Comparison of ENCODE assay signal across 9 cellular contexts in the genomic region with DNA sequence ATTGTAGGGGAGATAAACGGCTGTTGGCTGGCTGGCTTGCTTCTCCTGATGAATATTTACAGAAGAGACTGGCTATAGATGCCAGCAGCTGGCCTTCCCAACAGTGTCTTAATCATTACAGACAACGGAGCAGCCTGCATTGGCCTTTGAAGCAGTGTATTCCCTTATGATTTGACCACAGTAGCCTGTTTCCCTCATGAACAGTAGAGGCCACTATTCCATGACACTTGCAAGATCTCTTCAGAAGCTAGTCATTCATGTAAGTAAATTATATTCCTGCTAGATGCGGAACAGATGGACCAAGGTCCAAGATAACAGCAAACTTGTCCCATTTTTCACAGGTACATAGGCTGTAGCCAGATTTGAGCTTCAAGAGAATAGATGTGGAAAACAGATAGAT. TPM values are rescaled to one million over a fixed set of nuclear protein-coding genes. Genes with fewer than 3 reads are reported as not detected.
DNase-seq lines count a peak whose midpoint lies in the region; ATAC-seq and TF ChIP-seq lines count a peak whose summit lies in the region.
"Had no signal": no experiment of that assay in that cellular context is flagged by ENCODE, and none has a peak within 500 bp of the region (broad histone marks: within the 10 kb centered on the region; RNA-seq: fewer than 3 reads in every experiment).

No MANE protein-coding gene starts in this region.

- no peak overlapping the region for H3K9ac ChIP-seq in fibroblast of lung (ENCODE audit: insufficient read depth, low read length)

- H3K4me1 ChIP-seq in OCI-LY7 (ENCODE audit: insufficient read depth, low read length, poor library complexity, severe bottlenecking) (no peaks in the 10 kb centered on the region), fibroblast of lung (ENCODE audit: control insufficient read depth, extremely low read depth, insufficient read depth, low read length) (no peaks in the 10 kb centered on the region)
- H3K4me1 ChIP-seq: suprapubic skin had no signal

- H3K9me3 Mint-ChIP-seq in stimulated activated naive B cell treated with anti-CD40 and anti-IgM and Interleukin-4, amounts not matched to agents 10 μg/mL and 1 μg/mL and 100 μg/mL, for 72 hours = no peaks in the 10 kb centered on the region

- peaks cover 12 to 20% of the 10 kb centered on the region in 2 donors for H3K27me3 Mint-ChIP-seq in stimulated activated naive B cell treated with anti-CD40 and anti-IgM and Interleukin-4, amounts not matched to agents 10 μg/mL and 1 μg/mL and 100 μg/mL, for 72 hours

- H3K79me2 ChIP-seq in OCI-LY7 (ENCODE audit: insufficient read depth, low read depth, low read length) (no peaks in the 10 kb centered on the region), fibroblast of lung (ENCODE audit: control insufficient read depth, insufficient read depth, low read length) (no peaks in the 10 kb centered on the region)

- CTCF ChIA-PET in OCI-LY7 (lab: Charles Lee; ENCODE audit: unreplicated experiment) = no interaction called here

- POLR2A ChIA-PET in OCI-LY7 (lab: Charles Lee) = interaction anchor here (0.7 to 1.1 kb wide), 2 partner anchors 618 to 773 kb away, joined by 5 to 13 read pairs; no protein-coding TSS in a partner anchor

- H3K36me3 Mint-ChIP-seq in stimulated activated naive B cell treated with anti-CD40 and anti-IgM and Interleukin-4, amounts not matched to agents 10 μg/mL and 1 μg/mL and 100 μg/mL, for 72 hours = no peaks in the 10 kb centered on the region

- H3K27me3 ChIP-seq in fibroblast of lung (ENCODE audit: control insufficient read depth, insufficient read depth, low read length) = no peaks in the 10 kb centered on the region
- H3K27me3 ChIP-seq: suprapubic skin had no signal

- H3K9me2 ChIP-seq in OCI-LY7 (ENCODE audit: insufficient read depth, low read length) = no peaks in the 10 kb centered on the region

- no peak overlapping the region for H3K4me2 ChIP-seq in OCI-LY7 (ENCODE audit: low read length)
- H3K4me2 ChIP-seq in fibroblast of lung (ENCODE audit: extremely low read depth, insufficient read depth, low read length) = no peak overlapping the region

- H3K9me3 ChIP-seq in OCI-LY7 (ENCODE audit: low read length) = no peaks in the 10 kb centered on the region
- no peaks in the 10 kb centered on the region for H3K9me3 ChIP-seq in fibroblast of lung (ENCODE audit: control insufficient read depth, insufficient read depth, low read depth, low read length)
- H3K9me3 ChIP-seq: suprapubic skin had no signal

- H3K4me3 ChIP-seq in OCI-LY7 (ENCODE audit: low read depth, low read length, poor library complexity, severe bottlenecking) (no peak overlapping the region), fibroblast of lung (replicated peaks in 1 of 4; ENCODE audit: control extremely low read depth in 1 of 4, insufficient read depth in 1 of 4, low read depth in 3 of 4, low read length in 4 of 4) (no peak overlapping the region)
- H3K4me3 ChIP-seq: suprapubic skin had no signal

- no peak for ATAC-seq in stimulated activated naive B cell treated with anti-CD40 and anti-IgM and Interleukin-4, amounts not matched to agents 10 μg/mL and 1 μg/mL and 100 μg/mL, for 72 hours (replicated peaks)

- TF ChIP-seq CTCF in OCI-LY7 (conservative IDR thresholded peaks at IDR 0.05; ENCODE audit: low read length) = peak; percentile 70
- peak; percentile 26 to 72 for TF ChIP-seq CTCF in fibroblast of lung (conservative IDR thresholded peaks at IDR 0.05 in 1 of 2, IDR thresholded peaks at IDR 0.05 in 1 of 2; ENCODE audit: low read depth in 1 of 2, low read length in 2 of 2)

- H3K4me3 Mint-ChIP-seq in stimulated activated naive B cell treated with anti-CD40 and anti-IgM and Interleukin-4, amounts not matched to agents 10 μg/mL and 1 μg/mL and 100 μg/mL, for 72 hours = no peak overlapping the region

- H2AFZ ChIP-seq in OCI-LY7 (ENCODE audit: low read length) = no peak overlapping the region
- H2AFZ ChIP-seq in fibroblast of lung (ENCODE audit: low read length) = no peak overlapping the region

- no peaks in the 10 kb centered on the region for H3K4me1 Mint-ChIP-seq in stimulated activated naive B cell treated with anti-CD40 and anti-IgM and Interleukin-4, amounts not matched to agents 10 μg/mL and 1 μg/mL and 100 μg/mL, for 72 hours

- H3K36me3 ChIP-seq in OCI-LY7 (ENCODE audit: insufficient read depth, low read length) = no peaks in the 10 kb centered on the region
- H3K36me3 ChIP-seq in fibroblast of lung (ENCODE audit: control insufficient read depth, insufficient read depth, low read length) = no peaks in the 10 kb centered on the region
- H3K36me3 ChIP-seq: suprapubic skin had no signal

- H4K20me1 ChIP-seq in OCI-LY7 (ENCODE audit: insufficient read depth, low read length) (no peaks in the 10 kb centered on the region), fibroblast of lung (ENCODE audit: control insufficient read depth, extremely low read depth, insufficient read depth, low read length) (no peaks in the 10 kb centered on the region)

- BruUV-seq in OCI-LY7 (replicated peaks; lab: Mats Ljungman, UMichigan) = no TSS peak

- DNase-seq in NCI-H82 (lab: John Stamatoyannopoulos, UW) (peak; percentile 51), NCI-H82 treated with DMSO at 0.1 percent for 48 hours (lab: John Stamatoyannopoulos, UW; ENCODE audit: unreplicated experiment) (no peak), OCI-LY7 (ENCODE audit: low spot score) (peak; percentile 39), fibroblast of lung (ENCODE audit: low read depth in 2 of 2) (peak; percentile 46 to 61), smooth muscle cell of the brain vasculature (ENCODE audit: low read depth, low spot score) (peak; percentile 18), occipital lobe (lab: John Stamatoyannopoulos, UW) (no peak), NK-92 (lab: John Stamatoyannopoulos, UW; ENCODE audit: unreplicated experiment) (no peak)
- DNase-seq in stimulated activated naive B cell treated with anti-CD40 and anti-IgM and Interleukin-4, amounts not matched to agents 10 μg/mL and 1 μg/mL and 100 μg/mL, for 72 hours = no peak

- no peak overlapping the region for H3K27ac Mint-ChIP-seq in stimulated activated naive B cell treated with anti-CD40 and anti-IgM and Interleukin-4, amounts not matched to agents 10 μg/mL and 1 μg/mL and 100 μg/mL, for 72 hours

- intact Hi-C loops in OCI-LY7 (cut with micrococcal nuclease; ENCODE audit: unreplicated experiment) = no loop called here

- H3K27ac ChIP-seq in OCI-LY7 (ENCODE audit: low read depth, low read length, poor library complexity, severe bottlenecking) = no peak overlapping the region
- no peak overlapping the region for H3K27ac ChIP-seq in fibroblast of lung (ENCODE audit: insufficient read depth, low read length)
- H3K27ac ChIP-seq: suprapubic skin had no signal

RNA-seq across cellular contexts. Expression of gene TMCO5A, which starts 47.3 kb away (rescaled TPM):
- total RNA-seq in OCI-LY7 (2014; rRNA removed; shearing (Covaris generic)) = not detected in 2 replicates
- total RNA-seq in OCI-LY7 (2022) = not detected in 2 replicates
- not detected in 2 replicates for total RNA-seq in fibroblast of lung
- polyA plus RNA-seq in fibroblast of lung = not detected in 2 replicates
- not detected in 2 replicates for polyA plus RNA-seq in fibroblast of lung (2012)
- polyA minus RNA-seq in fibroblast of lung (ENCODE audit: low replicate concordance) = not detected in 2 replicates
- total RNA-seq in occipital lobe = not detected
- total RNA-seq: suprapubic skin had no signal

Comparison
In these comparisons a context has a peak if more than half of its experiments do, and no peak if none do; other contexts are left out.
1. DNase-seq: peak in NCI-H82 (single experiment), OCI-LY7 (single experiment), fibroblast of lung (2 of 2) and smooth muscle cell of the brain vasculature (single experiment); none in NCI-H82 treated with DMSO at 0.1 percent for 48 hours (single experiment), occipital lobe (single experiment), stimulated activated naive B cell treated with anti-CD40 and anti-IgM and Interleukin-4, amounts not matched to agents 10 μg/mL and 1 μg/mL and 100 μg/mL, for 72 hours (single experiment) and NK-92 (single experiment).